12 cellular contexts compared by ENCODE assay signal in the genomic region with DNA sequence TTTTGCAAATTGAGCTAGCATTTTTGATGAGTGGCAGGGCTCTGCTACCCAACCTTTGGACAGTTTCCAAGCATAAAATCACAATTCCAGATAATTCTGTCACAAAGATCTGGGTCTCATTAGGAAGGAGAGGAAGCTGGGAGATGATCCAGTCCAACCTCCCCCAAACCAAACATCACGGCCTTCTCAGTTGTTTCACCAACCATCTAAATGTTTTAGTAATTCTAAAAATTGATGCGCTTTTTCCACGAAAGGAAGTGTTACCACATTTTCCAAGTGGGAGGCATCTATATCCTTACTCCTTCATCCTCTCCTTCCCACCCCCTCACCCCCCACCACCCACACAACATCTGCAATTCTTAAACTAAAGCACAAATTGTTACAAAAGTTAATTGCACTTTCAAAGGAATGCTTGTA.
DNase-seq lines count a peak whose midpoint lies in the region; TF ChIP-seq lines count a peak whose summit lies in the region.
"Had no signal": no experiment of that assay in that cellular context is flagged by ENCODE, and none has a peak within 500 bp of the region (broad histone marks: within the 10 kb centered on the region; RNA-seq: fewer than 3 reads in every experiment).

No MANE protein-coding gene starts in this region.

- no CpG with 5 or more reads among the region's 3 CpGs for WGBS in mammary epithelial cell (ENCODE audit: low coverage, missing lambda C conversion rate)

- H3K9me3 ChIP-seq in mammary epithelial cell (replicated peaks; ENCODE audit: insufficient read depth, low read length) (peaks cover 3% of the 10 kb centered on the region), colonic mucosa (no peaks in the 10 kb centered on the region), vagina (no peaks in the 10 kb centered on the region)

- H3K9ac ChIP-seq in mammary epithelial cell (ENCODE audit: insufficient read depth, low read length) = no peak overlapping the region
- H3K9ac ChIP-seq in colonic mucosa (ENCODE audit: low read depth in 2 of 2, low read length in 2 of 2) = no peak overlapping the region

- H3K27me3 ChIP-seq in mammary epithelial cell (ENCODE audit: insufficient read depth, low read length) (no peaks in the 10 kb centered on the region), colonic mucosa (no peaks in the 10 kb centered on the region), vagina (no peaks in the 10 kb centered on the region)

- no peak overlapping the region for H2AFZ ChIP-seq in mammary epithelial cell (ENCODE audit: low read depth, low read length)

- TF ChIP-seq POLR2A in vagina (IDR thresholded peaks at IDR 0.05) = no peak

- dilution Hi-C loops in mammary epithelial cell (cut with HindIII; ENCODE audit: low sequenced_read_pairs) = no loop called here

- in situ Hi-C loops in mammary epithelial cell (cut with MboI; ENCODE audit: low sequenced_read_pairs in 2 of 2) = no loop called here

- intact Hi-C loops in MCF 10A (cut with micrococcal nuclease) = no loop called here
- intact Hi-C loops in mammary epithelial cell (cut with micrococcal nuclease) = no loop called here
- intact Hi-C loops in colonic mucosa (cut with DNase I) = no loop called here
- intact Hi-C loops in vagina (cut with DNase I) = no loop called here
- intact Hi-C loops in activated CD4-positive, alpha-beta memory T cell treated with anti-CD3 and anti-CD28 coated beads for 36 hours (cut with micrococcal nuclease) = no loop called here

- no peak for DNase-seq in MCF 10A (ENCODE audit: unreplicated experiment)
- DNase-seq in mammary epithelial cell = no peak
- DNase-seq in colonic mucosa = no peak
- DNase-seq in osteocyte (ENCODE audit: extremely low spot score, unreplicated experiment) = no peak
- DNase-seq in vagina (ENCODE audit: extremely low spot score in 2 of 2) = no peak
- DNase-seq in dedifferentiated amniotic fluid mesenchymal stem cell (ENCODE audit: extremely low spot score) = no peak
- DNase-seq in activated CD4-positive, alpha-beta memory T cell treated with anti-CD3 and anti-CD28 coated beads for 36 hours = no peak
- no peak for DNase-seq in SW 1271 (lab: John Stamatoyannopoulos, UW)
- DNase-seq: activated CD4-positive, alpha-beta T cell treated with anti-CD3 and anti-CD28 coated beads for 1 hour; activated T-cell treated with anti-CD3 and anti-CD28 coated beads, Interleukin-2, amount 50 U/mL, for 24 hours; Karpas-422 had no signal

- POLR2A ChIA-PET in MCF 10A (lab: Yijun Ruan, JAX) = interaction anchor here (0.9 to 2.5 kb wide), 4 partner anchors 14 to 71 kb away, joined by 3 to 7 read pairs (median 4); no protein-coding TSS in a partner anchor
- POLR2A ChIA-PET in activated CD4-positive, alpha-beta memory T cell treated with anti-CD3 and anti-CD28 coated beads for 36 hours (lab: Charles Lee) = no interaction called here

- H3K27me3 Mint-ChIP-seq in MCF 10A (ENCODE audit: insufficient read depth, unreplicated experiment) = no peaks in the 10 kb centered on the region
- no peaks in the 10 kb centered on the region for H3K27me3 Mint-ChIP-seq in osteocyte (ENCODE audit: unreplicated experiment)
- H3K27me3 Mint-ChIP-seq in activated CD4-positive, alpha-beta memory T cell treated with anti-CD3 and anti-CD28 coated beads for 36 hours = peaks cover 13% of the 10 kb centered on the region

- no peak overlapping the region for H3K4me2 ChIP-seq in mammary epithelial cell (ENCODE audit: insufficient read depth, low read depth, low read length)

- H3K4me1 ChIP-seq in mammary epithelial cell (ENCODE audit: insufficient read depth, low read length) (peaks cover 79% of the 10 kb centered on the region), colonic mucosa (peaks cover 13% of the 10 kb centered on the region), vagina (peaks cover 86% of the 10 kb centered on the region)

- peaks cover 99% of the 10 kb centered on the region for H3K79me2 ChIP-seq in mammary epithelial cell (ENCODE audit: insufficient read depth, low read length)

- no peak overlapping the region for H3K4me3 ChIP-seq in mammary epithelial cell (replicated peaks in 1 of 3; ENCODE audit: insufficient read depth in 1 of 3, low read depth in 2 of 3, low read length in 3 of 3)
- no peak overlapping the region for H3K4me3 ChIP-seq in colonic mucosa
- no peak overlapping the region for H3K4me3 ChIP-seq in vagina

- H3K36me3 ChIP-seq in mammary epithelial cell (ENCODE audit: insufficient read depth, low read length) (peaks cover 8% of the 10 kb centered on the region), colonic mucosa (no peaks in the 10 kb centered on the region), vagina (no peaks in the 10 kb centered on the region)

- TF ChIP-seq CTCF in MCF 10A (IDR thresholded peaks at IDR 0.05; ENCODE audit: unreplicated experiment) = no peak
- TF ChIP-seq CTCF in mammary epithelial cell (conservative IDR thresholded peaks at IDR 0.05 in 1 of 2, IDR thresholded peaks at IDR 0.05 in 1 of 2; ENCODE audit: extremely low read depth in 1 of 2, insufficient read depth in 1 of 2, low read depth in 1 of 2, low read length in 2 of 2) = no peak
- no peak for TF ChIP-seq CTCF in colonic mucosa (IDR thresholded peaks at IDR 0.05)
- no peak for TF ChIP-seq CTCF in osteocyte (IDR thresholded peaks at IDR 0.05)
- no peak for TF ChIP-seq CTCF in vagina (IDR thresholded peaks at IDR 0.05)

- CTCF ChIA-PET in MCF 10A (lab: Yijun Ruan, JAX) = interaction anchor here (1.4 kb wide), 1 partner anchor 23 kb away, joined by 4 read pairs; no protein-coding TSS in a partner anchor
- CTCF ChIA-PET in mammary epithelial cell (lab: Charles Lee; ENCODE audit: low non-redundant PET) = no interaction called here
- CTCF ChIA-PET in activated CD4-positive, alpha-beta memory T cell treated with anti-CD3 and anti-CD28 coated beads for 36 hours (lab: Charles Lee) = no interaction called here

- BruUV-seq in MCF 10A (replicated peaks; lab: Mats Ljungman, UMichigan) (no TSS peak), mammary epithelial cell (replicated peaks; lab: Mats Ljungman, UMichigan) (no TSS peak)

- no peaks in the 10 kb centered on the region for H4K20me1 ChIP-seq in mammary epithelial cell (ENCODE audit: insufficient read depth, low read length)

- H3K27ac ChIP-seq in mammary epithelial cell (ENCODE audit: insufficient read depth, low read depth, low read length) (no peak overlapping the region), colonic mucosa (peak overlapping the region; percentile 77), vagina (peak overlapping the region; percentile 78)

- H3K9me3 Mint-ChIP-seq in MCF 10A (ENCODE audit: unreplicated experiment) (no peaks in the 10 kb centered on the region), osteocyte (ENCODE audit: unreplicated experiment) (no peaks in the 10 kb centered on the region)
- H3K9me3 Mint-ChIP-seq in activated CD4-positive, alpha-beta memory T cell treated with anti-CD3 and anti-CD28 coated beads for 36 hours = no peaks in the 10 kb centered on the region
- H3K9me3 Mint-ChIP-seq: activated T-cell treated with anti-CD3 and anti-CD28 coated beads, Interleukin-2, amount 50 U/mL, for 24 hours; mesothelial cell of epicardium had no signal

- peaks cover 70% of the 10 kb centered on the region for H3K36me3 Mint-ChIP-seq in MCF 10A (ENCODE audit: insufficient read depth, unreplicated experiment)
- H3K36me3 Mint-ChIP-seq in osteocyte (ENCODE audit: unreplicated experiment) = peaks cover 4% of the 10 kb centered on the region
- no peaks in the 10 kb centered on the region for H3K36me3 Mint-ChIP-seq in activated CD4-positive, alpha-beta memory T cell treated with anti-CD3 and anti-CD28 coated beads for 36 hours
- H3K36me3 Mint-ChIP-seq: mesothelial cell of epicardium had no signal

- peaks cover 62% of the 10 kb centered on the region for H3K4me1 Mint-ChIP-seq in MCF 10A (ENCODE audit: insufficient read depth, unreplicated experiment)
- H3K4me1 Mint-ChIP-seq in osteocyte (ENCODE audit: unreplicated experiment) = peaks cover 73% of the 10 kb centered on the region
- peaks cover 4% of the 10 kb centered on the region for H3K4me1 Mint-ChIP-seq in activated CD4-positive, alpha-beta memory T cell treated with anti-CD3 and anti-CD28 coated beads for 36 hours (ENCODE audit: low read depth)

- H3K4me3 Mint-ChIP-seq in MCF 10A (ENCODE audit: unreplicated experiment) (no peak overlapping the region), osteocyte (ENCODE audit: unreplicated experiment) (no peak overlapping the region)
- no peak overlapping the region for H3K4me3 Mint-ChIP-seq in activated CD4-positive, alpha-beta memory T cell treated with anti-CD3 and anti-CD28 coated beads for 36 hours
- H3K4me3 Mint-ChIP-seq: activated T-cell treated with anti-CD3 and anti-CD28 coated beads, Interleukin-2, amount 50 U/mL, for 24 hours; mesothelial cell of epicardium had no signal

- peak overlapping the region; percentile 90 for H3K27ac Mint-ChIP-seq in MCF 10A (ENCODE audit: low read depth, unreplicated experiment)
- peak overlapping the region; percentile 96 for H3K27ac Mint-ChIP-seq in osteocyte (ENCODE audit: unreplicated experiment)
- H3K27ac Mint-ChIP-seq in activated CD4-positive, alpha-beta memory T cell treated with anti-CD3 and anti-CD28 coated beads for 36 hours = no peak overlapping the region
- H3K27ac Mint-ChIP-seq: activated T-cell treated with anti-CD3 and anti-CD28 coated beads, Interleukin-2, amount 50 U/mL, for 24 hours had no signal
